Comparison of ENCODE assay signal across 1 cellular context in genomic region chr7:140041626-140042385, GRCh38.
A peak's percentile ranks its signal among the peaks of the same experiment; 100 is the strongest.
TF ChIP-seq lines count a peak whose summit lies in the region.

No MANE protein-coding gene starts in this region.

TF ChIP-seq in IMR-90, 13 proteins besides CTCF, POLR2A, EP300 and RAD21:
- TF ChIP-seq MXI1 (IDR thresholded peaks at IDR 0.05; ENCODE audit: borderline replicate concordance, low read depth, low read length): no peak
- no peak for TF ChIP-seq NFE2L2 (IDR thresholded peaks at IDR 0.05; ENCODE audit: low read depth, low read length)
- TF ChIP-seq MAFK (IDR thresholded peaks at IDR 0.05; ENCODE audit: low read depth, low read length): peak; percentile 58
